In the genomic region with DNA sequence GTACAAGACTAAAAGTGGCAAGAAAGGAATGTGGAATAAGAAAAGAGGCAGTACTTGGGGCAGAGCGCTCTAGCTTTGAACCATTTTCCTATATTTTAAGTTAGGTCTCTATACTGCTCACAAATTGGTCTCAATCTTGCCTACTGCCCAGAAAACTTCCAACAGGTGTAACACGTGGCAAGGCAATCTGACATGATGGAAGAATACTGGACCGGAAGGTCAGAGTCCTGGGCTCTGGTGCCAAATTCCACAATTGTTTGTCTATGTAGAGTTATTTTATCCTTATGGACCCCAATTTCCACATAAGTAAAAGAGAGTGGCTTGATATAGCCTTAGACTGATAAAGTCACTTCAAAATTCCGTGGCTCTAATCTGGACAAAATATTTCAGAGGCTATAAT, we compare ENCODE assay signal across 8 cellular contexts.
"Had no signal": no experiment of that assay in that cellular context is flagged by ENCODE, and none has a peak within 500 bp of the region (broad histone marks: within the 10 kb centered on the region; RNA-seq: fewer than 3 reads in every experiment).

No MANE protein-coding gene starts in this region.

- H2AFZ ChIP-seq: GM23338 had no signal

- ATAC-seq: GM23338, K562 had no signal

- H3K27ac ChIP-seq: HL-60 had no signal

- H3K4me3 Mint-ChIP-seq: GM23338, H9 had no signal

- H3K4me3 ChIP-seq: GM23338, K562 had no signal

- H3K27ac Mint-ChIP-seq: GM23338, H9 had no signal

- FAIRE-seq: H1, H54, K562 had no signal

- DNase-seq: H9, HCEC 1CT, IMR-90 had no signal

- H3K4me2 ChIP-seq: GM23338 had no signal
